Comparison of ENCODE assay signal across 15 cellular contexts in the genomic region with DNA sequence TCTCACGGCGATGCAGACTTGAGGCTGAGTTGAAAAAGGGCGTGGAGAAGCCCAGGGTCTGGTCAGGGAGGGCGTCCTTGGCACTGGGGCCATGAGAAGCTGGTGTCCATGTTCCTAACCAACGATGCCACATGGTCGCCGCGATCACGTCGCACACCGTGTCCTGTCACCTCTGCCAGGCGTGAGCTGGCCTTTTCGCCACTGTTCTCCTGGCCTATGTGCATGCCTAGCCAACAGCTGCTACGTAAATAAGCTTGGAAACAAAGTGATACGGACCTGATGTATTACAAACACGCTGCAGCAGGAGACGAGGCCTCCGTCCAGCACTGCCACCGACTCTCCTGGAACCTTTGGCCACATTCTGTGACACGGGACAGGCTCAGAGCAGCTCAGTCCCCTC. TPM values are rescaled to one million over a fixed set of nuclear protein-coding genes. Genes with fewer than 3 reads are reported as not detected.
A peak's percentile ranks its signal among the peaks of the same experiment; 100 is the strongest.
DNase-seq lines count a peak whose midpoint lies in the region; FAIRE-seq and TF ChIP-seq lines count a peak whose summit lies in the region.
"Had no signal": no experiment of that assay in that cellular context is flagged by ENCODE, and none has a peak within 500 bp of the region (broad histone marks: within the 10 kb centered on the region; RNA-seq: fewer than 3 reads in every experiment).

No MANE protein-coding gene starts in this region.

- peak overlapping the region; percentile 13 for H3K27ac ChIP-seq in astrocyte (ENCODE audit: low read depth, low read length)
- H3K27ac ChIP-seq in spleen: no peak overlapping the region
- no peak overlapping the region for H3K27ac ChIP-seq in mammary epithelial cell (ENCODE audit: insufficient read depth, low read depth, low read length)

- intact Hi-C loops in spleen (cut with DNase I; ENCODE audit: low total_unique reads) (no loop called here), mammary epithelial cell (cut with micrococcal nuclease) (no loop called here)

- H3K9me3 ChIP-seq in astrocyte (ENCODE audit: insufficient read depth, low read depth, low read length) (no peaks in the 10 kb centered on the region), spleen (no peaks in the 10 kb centered on the region), mammary epithelial cell (replicated peaks; ENCODE audit: insufficient read depth, low read length) (no peaks in the 10 kb centered on the region)
- H3K9me3 ChIP-seq: BE2C, MG63 had no signal

- H3K4me1 ChIP-seq in astrocyte (ENCODE audit: insufficient read depth, low read length) (peaks cover 5% of the 10 kb centered on the region), spleen (no peaks in the 10 kb centered on the region), mammary epithelial cell (ENCODE audit: insufficient read depth, low read length) (no peaks in the 10 kb centered on the region)
- H3K4me1 ChIP-seq: BE2C had no signal

- FAIRE-seq in astrocyte (lab: Jason Lieb, UNC): no peak

- H3K4me1 Mint-ChIP-seq in astrocyte (ENCODE audit: low read depth, unreplicated experiment) (peaks cover 12% of the 10 kb centered on the region), nephron progenitor cell (peaks cover 27% of the 10 kb centered on the region)
- no peaks in the 10 kb centered on the region for H3K4me1 Mint-ChIP-seq in activated T-cell treated with anti-CD3 and anti-CD28 coated beads, Interleukin-2, amount 50 U/mL, for 24 hours (ENCODE audit: low read depth)

- H2AFZ ChIP-seq in astrocyte (ENCODE audit: low read depth, low read length): no peak overlapping the region
- H2AFZ ChIP-seq in mammary epithelial cell (ENCODE audit: low read depth, low read length): no peak overlapping the region

- CTCF ChIA-PET in mammary epithelial cell (lab: Charles Lee; ENCODE audit: low non-redundant PET): no interaction called here

- no peak overlapping the region for H3K4me3 ChIP-seq in astrocyte (ENCODE audit: insufficient read depth, low read depth, low read length)
- no peak overlapping the region for H3K4me3 ChIP-seq in spleen
- H3K4me3 ChIP-seq in mammary epithelial cell (replicated peaks in 1 of 3; ENCODE audit: insufficient read depth in 1 of 3, low read depth in 2 of 3, low read length in 3 of 3): no peak overlapping the region
- H3K4me3 ChIP-seq: MG63 had no signal

- in situ Hi-C loops in mammary epithelial cell (cut with MboI; ENCODE audit: low sequenced_read_pairs in 2 of 2): no loop called here

- H3K4me2 ChIP-seq in astrocyte (ENCODE audit: low read length) (no peak overlapping the region), mammary epithelial cell (ENCODE audit: insufficient read depth, low read depth, low read length) (no peak overlapping the region)

- no peak for DNase-seq in astrocyte (ENCODE audit: low read depth)
- peak; percentile 46 for DNase-seq in ecto neural progenitor cell (ENCODE audit: low spot score)
- no peak for DNase-seq in nephron progenitor cell
- DNase-seq in spleen: peak; percentile 73
- no peak for DNase-seq in activated T-cell treated with anti-CD3 and anti-CD28 coated beads, Interleukin-2, amount 50 U/mL, for 24 hours
- DNase-seq in mammary epithelial cell: no peak
- DNase-seq in nucleus accumbens (lab: John Stamatoyannopoulos, UW): no peak
- DNase-seq: BE2C; CD8-positive, alpha-beta T cell; MG63; NCI-H1105; NCI-H1694 treated with DMSO at 0.1 percent for 48 hours; NCI-H748 treated with DMSO at 0.1 percent for 48 hours; Right ventricle myocardium superior had no signal

- H3K9me3 Mint-ChIP-seq in astrocyte (ENCODE audit: unreplicated experiment): no peaks in the 10 kb centered on the region
- H3K9me3 Mint-ChIP-seq in nephron progenitor cell: peaks cover 9% of the 10 kb centered on the region
- no peaks in the 10 kb centered on the region for H3K9me3 Mint-ChIP-seq in activated T-cell treated with anti-CD3 and anti-CD28 coated beads, Interleukin-2, amount 50 U/mL, for 24 hours
- H3K9me3 Mint-ChIP-seq: CD8-positive, alpha-beta T cell had no signal

- H3K27ac Mint-ChIP-seq in astrocyte (ENCODE audit: unreplicated experiment) (no peak overlapping the region), nephron progenitor cell (peak overlapping the region; percentile 87)
- H3K27ac Mint-ChIP-seq in activated T-cell treated with anti-CD3 and anti-CD28 coated beads, Interleukin-2, amount 50 U/mL, for 24 hours: no peak overlapping the region
- H3K27ac Mint-ChIP-seq: CD8-positive, alpha-beta T cell had no signal

- H4K20me1 ChIP-seq in astrocyte (ENCODE audit: insufficient read depth, low read length) (no peaks in the 10 kb centered on the region), mammary epithelial cell (ENCODE audit: insufficient read depth, low read length) (no peaks in the 10 kb centered on the region)

- BruUV-seq in mammary epithelial cell (replicated peaks; lab: Mats Ljungman, UMichigan): no TSS peak

- dilution Hi-C loops in mammary epithelial cell (cut with HindIII; ENCODE audit: low sequenced_read_pairs): no loop called here

- TF ChIP-seq CTCF in astrocyte (IDR thresholded peaks at IDR 0.05; ENCODE audit: insufficient read depth, low read depth, low read length): no peak
- TF ChIP-seq CTCF in nephron progenitor cell (IDR thresholded peaks at IDR 0.05): no peak
- no peak for TF ChIP-seq CTCF in spleen (IDR thresholded peaks at IDR 0.05 in 8 of 11, conservative IDR thresholded peaks at IDR 0.05 in 3 of 11)
- TF ChIP-seq CTCF in mammary epithelial cell (conservative IDR thresholded peaks at IDR 0.05 in 1 of 2, IDR thresholded peaks at IDR 0.05 in 1 of 2; ENCODE audit: extremely low read depth in 1 of 2, insufficient read depth in 1 of 2, low read depth in 1 of 2, low read length in 2 of 2): no peak

- H3K9ac ChIP-seq in astrocyte (ENCODE audit: low read length): peak overlapping the region; percentile 20
- H3K9ac ChIP-seq in mammary epithelial cell (ENCODE audit: insufficient read depth, low read length): no peak overlapping the region

- H3K79me2 ChIP-seq in astrocyte (ENCODE audit: insufficient read depth, low read length) (no peaks in the 10 kb centered on the region), mammary epithelial cell (ENCODE audit: insufficient read depth, low read length) (no peaks in the 10 kb centered on the region)

- TF ChIP-seq POLR2A in spleen (IDR thresholded peaks at IDR 0.05): no peak

- peaks cover 2% of the 10 kb centered on the region for H3K36me3 ChIP-seq in astrocyte (ENCODE audit: insufficient read depth, low read length)
- peaks cover 0 to 16% (median 2%) of the 10 kb centered on the region in 6 donors for H3K36me3 ChIP-seq in spleen
- H3K36me3 ChIP-seq in mammary epithelial cell (ENCODE audit: insufficient read depth, low read length): peaks cover 3% of the 10 kb centered on the region
- H3K36me3 ChIP-seq: BE2C, MG63 had no signal

- no peak overlapping the region for H3K4me3 Mint-ChIP-seq in astrocyte (ENCODE audit: unreplicated experiment)
- H3K4me3 Mint-ChIP-seq in nephron progenitor cell: no peak overlapping the region
- no peak overlapping the region for H3K4me3 Mint-ChIP-seq in activated T-cell treated with anti-CD3 and anti-CD28 coated beads, Interleukin-2, amount 50 U/mL, for 24 hours
- H3K4me3 Mint-ChIP-seq: CD8-positive, alpha-beta T cell had no signal

- H3K27me3 Mint-ChIP-seq in astrocyte (ENCODE audit: low read depth, unreplicated experiment) (no peaks in the 10 kb centered on the region), nephron progenitor cell (ENCODE audit: low read depth, poor library complexity) (no peaks in the 10 kb centered on the region)
- peaks cover 15% of the 10 kb centered on the region for H3K27me3 Mint-ChIP-seq in activated T-cell treated with anti-CD3 and anti-CD28 coated beads, Interleukin-2, amount 50 U/mL, for 24 hours

- H3K36me3 Mint-ChIP-seq in astrocyte (ENCODE audit: low read depth, unreplicated experiment) (no peaks in the 10 kb centered on the region), nephron progenitor cell (ENCODE audit: low read depth) (peaks cover 9% of the 10 kb centered on the region)
- no peaks in the 10 kb centered on the region for H3K36me3 Mint-ChIP-seq in activated T-cell treated with anti-CD3 and anti-CD28 coated beads, Interleukin-2, amount 50 U/mL, for 24 hours (ENCODE audit: low read depth)
- H3K36me3 Mint-ChIP-seq: CD8-positive, alpha-beta T cell had no signal

- H3K27me3 ChIP-seq in astrocyte (ENCODE audit: insufficient read depth, low read length): no peaks in the 10 kb centered on the region
- no peaks in the 10 kb centered on the region for H3K27me3 ChIP-seq in spleen (replicated peaks in 1 of 7)
- H3K27me3 ChIP-seq in mammary epithelial cell (ENCODE audit: insufficient read depth, low read length): peaks cover 5% of the 10 kb centered on the region
- H3K27me3 ChIP-seq: BE2C, MG63 had no signal

- 92 to 94% (median 92%) methylated on average over 19 to 20 of the region's 20 CpGs for WGBS in spleen, 5 donors
- 92% methylated on average over 12 of the region's 20 CpGs for WGBS in mammary epithelial cell (ENCODE audit: low coverage, missing lambda C conversion rate)

RNA-seq across cellular contexts. Expression of gene KIF25, which starts 22.0 kb away (rescaled TPM):
- total RNA-seq in astrocyte: not detected in 2 replicates
- 1 to 10 TPM in 1 of 7 donors, under 1 TPM in 3, not detected in 3; 0.32 to 1.7 (median 0.47) TPM for total RNA-seq in spleen
- 1 to 10 TPM in 1 of 3 donors, under 1 TPM in 2; 0.49 to 1.1 (median 0.51) TPM for polyA plus RNA-seq in spleen
- not detected for total RNA-seq in mammary epithelial cell
- not detected for polyA plus RNA-seq in mammary epithelial cell
- polyA minus RNA-seq in mammary epithelial cell: not detected
- polyA plus RNA-seq: AG04450 had no signal

Comparison
In these comparisons a context has a peak if more than half of its experiments do, and no peak if none do; other contexts are left out.
1. DNase-seq: peak in ecto neural progenitor cell (single experiment) and spleen (single experiment); none in astrocyte (single experiment), nephron progenitor cell (single experiment), activated T-cell treated with anti-CD3 and anti-CD28 coated beads, Interleukin-2, amount 50 U/mL, for 24 hours (single experiment), mammary epithelial cell (single experiment) and nucleus accumbens (0 of 56).